2 cellular contexts compared by ENCODE assay signal in the genomic region with DNA sequence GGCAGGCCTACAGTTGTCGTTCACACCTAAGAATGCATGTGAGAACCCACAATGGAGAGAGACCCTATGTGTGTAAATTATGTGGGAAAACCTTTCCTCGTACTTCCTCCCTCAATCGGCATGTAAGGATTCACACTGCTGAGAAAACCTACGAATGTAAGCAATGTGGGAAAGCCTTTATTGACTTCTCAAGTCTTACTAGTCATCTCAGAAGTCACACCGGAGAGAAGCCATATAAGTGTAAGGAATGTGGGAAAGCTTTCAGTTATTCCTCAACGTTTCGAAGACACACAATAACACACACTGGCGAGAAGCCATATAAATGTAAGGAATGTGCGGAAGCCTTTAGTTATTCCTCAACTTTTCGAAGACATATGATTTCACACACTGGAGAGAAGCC.
TF ChIP-seq lines count a peak whose summit lies in the region.

No MANE protein-coding gene starts in this region.

TF ChIP-seq in HEK293, 187 proteins besides CTCF, POLR2A, EP300 and RAD21:
- TF ChIP-seq SCRT1 (tag by site-specific recombination; IDR thresholded peaks at IDR 0.05; ENCODE audit: borderline replicate concordance) (no peak), ZNF274 (IDR thresholded peaks at IDR 0.05; ENCODE audit: low read length) (no peak), ZNF274 (tag by site-specific recombination; IDR thresholded peaks at IDR 0.05; ENCODE audit: borderline replicate concordance) (peak; percentile 79; the same call in 1 of the 2 replicates), ZNF660 (tag by site-specific recombination; IDR thresholded peaks at IDR 0.05) (no peak), BCL11B (tag by site-specific recombination; IDR thresholded peaks at IDR 0.05; ENCODE audit: low read depth) (no peak), ZFP3 (tag by site-specific recombination; IDR thresholded peaks at IDR 0.05; ENCODE audit: low read depth) (no peak), ZNF555 (tag by site-specific recombination; conservative IDR thresholded peaks at IDR 0.05) (0 out of 2 replicates have a peak, but pooled peaks have one; percentile 3)
- TF ChIP-seq, protein P1, sequence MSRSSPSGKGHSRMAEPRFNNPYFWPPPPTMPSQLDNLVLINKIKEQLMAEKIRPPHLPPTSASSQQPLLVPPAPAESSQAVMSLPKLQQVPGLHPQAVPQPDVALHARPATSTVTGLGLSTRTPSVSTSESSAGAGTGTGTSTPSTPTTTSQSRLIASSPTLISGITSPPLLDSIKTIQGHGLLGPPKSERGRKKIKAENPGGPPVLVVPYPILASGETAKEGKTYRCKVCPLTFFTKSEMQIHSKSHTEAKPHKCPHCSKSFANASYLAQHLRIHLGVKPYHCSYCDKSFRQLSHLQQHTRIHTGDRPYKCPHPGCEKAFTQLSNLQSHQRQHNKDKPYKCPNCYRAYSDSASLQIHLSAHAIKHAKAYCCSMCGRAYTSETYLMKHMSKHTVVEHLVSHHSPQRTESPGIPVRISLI (tag by site-specific recombination; IDR thresholded peaks at IDR 0.05), result no peak
- TF ChIP-seq, protein P2, sequence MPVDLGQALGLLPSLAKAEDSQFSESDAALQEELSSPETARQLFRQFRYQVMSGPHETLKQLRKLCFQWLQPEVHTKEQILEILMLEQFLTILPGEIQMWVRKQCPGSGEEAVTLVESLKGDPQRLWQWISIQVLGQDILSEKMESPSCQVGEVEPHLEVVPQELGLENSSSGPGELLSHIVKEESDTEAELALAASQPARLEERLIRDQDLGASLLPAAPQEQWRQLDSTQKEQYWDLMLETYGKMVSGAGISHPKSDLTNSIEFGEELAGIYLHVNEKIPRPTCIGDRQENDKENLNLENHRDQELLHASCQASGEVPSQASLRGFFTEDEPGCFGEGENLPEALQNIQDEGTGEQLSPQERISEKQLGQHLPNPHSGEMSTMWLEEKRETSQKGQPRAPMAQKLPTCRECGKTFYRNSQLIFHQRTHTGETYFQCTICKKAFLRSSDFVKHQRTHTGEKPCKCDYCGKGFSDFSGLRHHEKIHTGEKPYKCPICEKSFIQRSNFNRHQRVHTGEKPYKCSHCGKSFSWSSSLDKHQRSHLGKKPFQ (tag by site-specific recombination; IDR thresholded peaks at IDR 0.05), result peak; percentile 8; the same call in 1 of the 2 replicates
TF ChIP-seq in HEK293: peak in this region for 3.

TF ChIP-seq in H1, 55 proteins besides CTCF, POLR2A, EP300 and RAD21:
- TF ChIP-seq KDM5A (IDR thresholded peaks at IDR 0.05; ENCODE audit: low read length) (no peak), ZNF274 (IDR thresholded peaks at IDR 0.05; ENCODE audit: borderline replicate concordance, extremely low read depth, low read length) (peak; percentile 55; the same call in 1 of the 2 replicates)
